12 cellular contexts compared by ENCODE assay signal in the genomic region with DNA sequence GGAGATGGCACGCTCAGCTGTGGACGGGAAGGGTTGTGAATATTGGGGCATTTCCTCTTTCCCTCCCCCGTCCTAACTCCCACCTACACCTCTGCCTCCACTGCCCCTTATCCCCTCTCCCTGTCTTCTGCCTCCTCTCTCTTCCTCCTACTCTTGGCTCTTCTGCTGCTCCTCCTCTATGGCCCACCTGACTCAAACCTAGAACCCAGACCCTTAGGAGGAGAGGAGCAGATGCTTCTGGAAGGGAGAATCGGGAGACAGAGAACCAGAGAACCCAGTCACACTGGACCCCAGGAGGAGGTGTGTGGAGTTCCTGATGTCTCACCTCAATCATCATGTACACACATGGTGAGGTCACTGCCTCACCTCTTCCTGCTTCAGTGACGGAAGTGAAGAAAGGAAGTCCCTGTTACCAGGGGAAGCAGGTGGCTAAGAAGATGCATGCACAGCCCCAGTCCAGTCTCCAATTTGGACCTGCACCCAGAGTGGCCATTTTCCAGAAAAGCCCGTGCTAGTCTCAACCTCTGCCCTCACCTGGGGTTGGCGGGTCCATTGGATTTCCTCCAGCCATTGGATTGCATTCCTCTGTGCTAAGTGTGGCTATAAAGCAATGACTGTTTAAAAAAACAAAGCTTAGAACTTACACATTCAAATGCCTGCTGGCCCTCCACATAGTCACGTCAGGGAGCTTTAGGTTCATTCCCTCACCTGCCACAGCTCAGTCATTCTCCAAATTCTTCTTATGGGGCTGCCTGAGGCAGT. TPM values are rescaled to one million over a fixed set of nuclear protein-coding genes. Genes with fewer than 3 reads are reported as not detected.
DNase-seq lines count a peak whose midpoint lies in the region; ATAC-seq, FAIRE-seq and TF ChIP-seq lines count a peak whose summit lies in the region.
"Had no signal": no experiment of that assay in that cellular context is flagged by ENCODE, and none has a peak within 500 bp of the region (broad histone marks: within the 10 kb centered on the region; RNA-seq: fewer than 3 reads in every experiment).

No MANE protein-coding gene starts in this region.

- peak overlapping the region; percentile 86 for H3K27ac Mint-ChIP-seq in stimulated activated effector memory CD8-positive, alpha-beta T cell treated with anti-CD3 and anti-CD28 coated beads, Interleukin-12 subunit alpha, Interleukin-12 subunit beta, amount 100 ng/mL, for 72 hours

- FAIRE-seq in endothelial cell of umbilical vein (lab: Jason Lieb, UNC): peak; percentile 50

- no peaks in the 10 kb centered on the region for H3K9me3 Mint-ChIP-seq in stimulated activated effector memory CD8-positive, alpha-beta T cell treated with anti-CD3 and anti-CD28 coated beads, Interleukin-12 subunit alpha, Interleukin-12 subunit beta, amount 100 ng/mL, for 72 hours

- 52% methylated on average over 8 of the region's 8 CpGs for WGBS in prostate gland

- no peak overlapping the region for H3K9ac ChIP-seq in endothelial cell of umbilical vein (replicated peaks; ENCODE audit: extremely low read depth, insufficient read depth, low read length)
- H3K9ac ChIP-seq: parathyroid adenoma had no signal

- intact Hi-C loops in endothelial cell of umbilical vein (cut with micrococcal nuclease): no loop called here
- intact Hi-C loops in sciatic nerve (cut with DNase I): no loop called here
- intact Hi-C loops in left ventricle myocardium superior (cut with micrococcal nuclease): no loop called here
- intact Hi-C loops in prostate gland (cut with DNase I): no loop called here

- H3K4me2 ChIP-seq in endothelial cell of umbilical vein (ENCODE audit: insufficient read depth, low read length): no peak overlapping the region

- peak; percentile 94 for ATAC-seq in stimulated activated effector memory CD8-positive, alpha-beta T cell treated with anti-CD3 and anti-CD28 coated beads, Interleukin-12 subunit alpha, Interleukin-12 subunit beta, amount 100 ng/mL, for 72 hours
- ATAC-seq in sciatic nerve (no peak), left ventricle myocardium superior (no peak)

- H3K9me3 ChIP-seq in endothelial cell of umbilical vein (replicated peaks; ENCODE audit: control insufficient read depth, insufficient read depth, low read length): no peaks in the 10 kb centered on the region
- no peaks in the 10 kb centered on the region for H3K9me3 ChIP-seq in prostate gland
- H3K9me3 ChIP-seq: heart left ventricle had no signal

- TF ChIP-seq POLR2A in endothelial cell of umbilical vein (IDR thresholded peaks at IDR 0.05; ENCODE audit: low read depth, low read length) (no peak), prostate gland (IDR thresholded peaks at IDR 0.05) (no peak)

- H3K27ac ChIP-seq in endothelial cell of umbilical vein (ENCODE audit: insufficient read depth, low read depth, low read length) (no peak overlapping the region), prostate gland (no peak overlapping the region)
- H3K27ac ChIP-seq: heart left ventricle, parathyroid adenoma, SK-N-MC had no signal

- peaks cover 4% of the 10 kb centered on the region for H3K4me1 ChIP-seq in endothelial cell of umbilical vein (ENCODE audit: control insufficient read depth, extremely low read depth, insufficient read depth, low read length)
- no peaks in the 10 kb centered on the region for H3K4me1 ChIP-seq in prostate gland (replicated peaks)
- H3K4me1 ChIP-seq: parathyroid adenoma had no signal

- BruUV-seq in endothelial cell of umbilical vein (replicated peaks; lab: Mats Ljungman, UMichigan): no TSS peak

- no peak overlapping the region for H2AFZ ChIP-seq in endothelial cell of umbilical vein (ENCODE audit: low read depth, low read length)
- H2AFZ ChIP-seq: parathyroid adenoma had no signal

- H3K36me3 ChIP-seq in endothelial cell of umbilical vein (ENCODE audit: control insufficient read depth in 2 of 2, extremely low read depth in 1 of 2, insufficient read depth in 2 of 2, low read length in 2 of 2) (no peaks in the 10 kb centered on the region), prostate gland (no peaks in the 10 kb centered on the region)
- H3K36me3 ChIP-seq: heart left ventricle had no signal

- H3K27me3 ChIP-seq in endothelial cell of umbilical vein (ENCODE audit: control insufficient read depth in 2 of 2, insufficient read depth in 2 of 2, low read length in 2 of 2): peaks cover 13 to 18% of the 10 kb centered on the region in 2 experiments
- peaks cover 5% of the 10 kb centered on the region for H3K27me3 ChIP-seq in prostate gland (replicated peaks; ENCODE audit: insufficient read depth)

- CTCF ChIA-PET in endothelial cell of umbilical vein (lab: Charles Lee): interaction anchor here (1.2 to 2.1 kb wide), 4 partner anchors 10 to 392 kb away, joined by 3 to 10 read pairs (median 6); no protein-coding TSS in a partner anchor

- peak overlapping the region; percentile 5 for H3K4me3 Mint-ChIP-seq in stimulated activated effector memory CD8-positive, alpha-beta T cell treated with anti-CD3 and anti-CD28 coated beads, Interleukin-12 subunit alpha, Interleukin-12 subunit beta, amount 100 ng/mL, for 72 hours

- DNase-seq in activated CD8-positive, alpha-beta memory T cell treated with anti-CD3 and anti-CD28 coated beads for 24 hours: peak; percentile 70
- DNase-seq in activated CD8-positive, alpha-beta memory T cell treated with anti-CD3 and anti-CD28 coated beads, Interleukin-2, amount 50 U/mL, for 48 hours: no peak
- peak; percentile 26 for DNase-seq in activated CD4-positive, alpha-beta T cell treated with anti-CD3 and anti-CD28 coated beads for 48 hours
- DNase-seq in endothelial cell of umbilical vein (ENCODE audit: low read depth, low spot score) (no peak), sciatic nerve (ENCODE audit: low spot score) (no peak), left ventricle myocardium superior (no peak), prostate gland (ENCODE audit: low spot score) (no peak)
- no peak for DNase-seq in stimulated activated effector memory CD8-positive, alpha-beta T cell treated with anti-CD3 and anti-CD28 coated beads, Interleukin-12 subunit alpha, Interleukin-12 subunit beta, amount 100 ng/mL, for 72 hours (ENCODE audit: low spot score in 2 of 2)
- DNase-seq: amygdala, heart left ventricle had no signal

- H3K9me1 ChIP-seq in endothelial cell of umbilical vein (replicated peaks; ENCODE audit: control insufficient read depth, extremely low read depth, insufficient read depth, low read length): no peaks in the 10 kb centered on the region

- TF ChIP-seq CTCF in endothelial cell of umbilical vein (IDR thresholded peaks at IDR 0.05; ENCODE audit: extremely low read depth in 1 of 2, insufficient read depth in 1 of 2, low read depth in 1 of 2, low read length in 2 of 2) (no peak), prostate gland (IDR thresholded peaks at IDR 0.05) (no peak)

- no peaks in the 10 kb centered on the region for H3K36me3 Mint-ChIP-seq in stimulated activated effector memory CD8-positive, alpha-beta T cell treated with anti-CD3 and anti-CD28 coated beads, Interleukin-12 subunit alpha, Interleukin-12 subunit beta, amount 100 ng/mL, for 72 hours

- no peaks in the 10 kb centered on the region for H3K79me2 ChIP-seq in endothelial cell of umbilical vein (ENCODE audit: control insufficient read depth, insufficient read depth, low read length)
- H3K79me2 ChIP-seq: parathyroid adenoma had no signal

- dilution Hi-C loops in endothelial cell of umbilical vein (cut with MboI; ENCODE audit: extremely low pct_ligation_motif_present, low sequenced_read_pairs): no loop called here

- H3K4me3 ChIP-seq in endothelial cell of umbilical vein (replicated peaks in 1 of 3; ENCODE audit: insufficient read depth in 1 of 3, low read depth in 1 of 3, low read length in 3 of 3) (no peak overlapping the region), prostate gland (no peak overlapping the region)
- H3K4me3 ChIP-seq: heart left ventricle, SK-N-MC had no signal

- H3K4me1 Mint-ChIP-seq in stimulated activated effector memory CD8-positive, alpha-beta T cell treated with anti-CD3 and anti-CD28 coated beads, Interleukin-12 subunit alpha, Interleukin-12 subunit beta, amount 100 ng/mL, for 72 hours: peaks cover 20% of the 10 kb centered on the region

- POLR2A ChIA-PET in endothelial cell of umbilical vein (lab: Charles Lee): no interaction called here

- no peaks in the 10 kb centered on the region for H4K20me1 ChIP-seq in endothelial cell of umbilical vein (replicated peaks; ENCODE audit: control insufficient read depth, extremely low read depth, insufficient read depth, low read length)

RNA-seq across cellular contexts. Expression of gene RNF222, which starts 4.0 kb away (rescaled TPM):
- total RNA-seq in endothelial cell of umbilical vein (not detected in 2 replicates), sciatic nerve (not detected), left ventricle myocardium superior (not detected), prostate gland (not detected)
- polyA plus RNA-seq in endothelial cell of umbilical vein: not detected in 2 replicates
- polyA plus RNA-seq in endothelial cell of umbilical vein (2011; cell fraction: cytosol; rRNA removed): not detected in 2 replicates
- not detected in 2 replicates for polyA plus RNA-seq in endothelial cell of umbilical vein (2011; cell fraction: nucleus; rRNA removed)
- polyA plus RNA-seq in endothelial cell of umbilical vein (2012): not detected in 2 replicates
- polyA minus RNA-seq in endothelial cell of umbilical vein: not detected in 2 replicates
- polyA minus RNA-seq in endothelial cell of umbilical vein (2011; cell fraction: cytosol; rRNA and poly(A)+ RNA removed): not detected
- not detected in 2 replicates for polyA minus RNA-seq in endothelial cell of umbilical vein (2011; cell fraction: nucleus; rRNA and poly(A)+ RNA removed)
- total RNA-seq: heart left ventricle had no signal
- polyA plus RNA-seq: heart left ventricle had no signal

RNA-seq across cellular contexts. Expression of gene RPL26, which starts 10.7 kb away (rescaled TPM):
- 1,739 and 1,805 TPM in 2 replicates for total RNA-seq in endothelial cell of umbilical vein
- polyA plus RNA-seq in endothelial cell of umbilical vein: 1,647 and 2,229 TPM in 2 replicates
- polyA plus RNA-seq in endothelial cell of umbilical vein (2011; cell fraction: cytosol; rRNA removed): 4,690 and 4,845 TPM in 2 replicates
- 903 and 1,219 TPM in 2 replicates for polyA plus RNA-seq in endothelial cell of umbilical vein (2011; cell fraction: nucleus; rRNA removed)
- 4,011 and 4,836 TPM in 2 replicates for polyA plus RNA-seq in endothelial cell of umbilical vein (2012)
- polyA minus RNA-seq in endothelial cell of umbilical vein: 754 and 865 TPM in 2 replicates
- 648 TPM for polyA minus RNA-seq in endothelial cell of umbilical vein (2011; cell fraction: cytosol; rRNA and poly(A)+ RNA removed)
- polyA minus RNA-seq in endothelial cell of umbilical vein (2011; cell fraction: nucleus; rRNA and poly(A)+ RNA removed): 131 and 136 TPM in 2 replicates
- total RNA-seq in sciatic nerve: 1,229 TPM
- 1,047 TPM for total RNA-seq in left ventricle myocardium superior
- total RNA-seq in prostate gland: 1,000 to 10,000 TPM; 1,762 to 3,819 TPM

RNA-seq across cellular contexts. Expression of gene NDEL1, which starts 42.0 kb away (rescaled TPM):
- 60.0 and 65.7 TPM in 2 replicates for total RNA-seq in endothelial cell of umbilical vein
- 87.4 and 93.0 TPM in 2 replicates for polyA plus RNA-seq in endothelial cell of umbilical vein
- polyA plus RNA-seq in endothelial cell of umbilical vein (2011; cell fraction: cytosol; rRNA removed): 52.9 and 54.7 TPM in 2 replicates
- polyA plus RNA-seq in endothelial cell of umbilical vein (2011; cell fraction: nucleus; rRNA removed): 106 and 118 TPM in 2 replicates
- polyA plus RNA-seq in endothelial cell of umbilical vein (2012): 53.3 and 59.4 TPM in 2 replicates
- 59.7 and 66.7 TPM in 2 replicates for polyA minus RNA-seq in endothelial cell of umbilical vein
- 21.3 TPM for polyA minus RNA-seq in endothelial cell of umbilical vein (2011; cell fraction: cytosol; rRNA and poly(A)+ RNA removed)
- 80.1 and 92.6 TPM in 2 replicates for polyA minus RNA-seq in endothelial cell of umbilical vein (2011; cell fraction: nucleus; rRNA and poly(A)+ RNA removed)
- total RNA-seq in sciatic nerve: 86.7 TPM
- total RNA-seq in left ventricle myocardium superior: 25.5 TPM
- total RNA-seq in prostate gland: 10 to 100 TPM; 32.5 to 62.2 TPM

RNA-seq across cellular contexts. Expression of gene ODF4, which starts 54.0 kb away (rescaled TPM):
- not detected in 2 replicates for total RNA-seq in endothelial cell of umbilical vein
- polyA plus RNA-seq in endothelial cell of umbilical vein: not detected in 2 replicates
- polyA plus RNA-seq in endothelial cell of umbilical vein (2011; cell fraction: cytosol; rRNA removed): not detected in 2 replicates
- not detected in 2 replicates for polyA plus RNA-seq in endothelial cell of umbilical vein (2011; cell fraction: nucleus; rRNA removed)
- polyA plus RNA-seq in endothelial cell of umbilical vein (2012): not detected in 2 replicates
- not detected in 2 replicates for polyA minus RNA-seq in endothelial cell of umbilical vein
- not detected for polyA minus RNA-seq in endothelial cell of umbilical vein (2011; cell fraction: cytosol; rRNA and poly(A)+ RNA removed)
- polyA minus RNA-seq in endothelial cell of umbilical vein (2011; cell fraction: nucleus; rRNA and poly(A)+ RNA removed): not detected in 2 replicates
- total RNA-seq in sciatic nerve: not detected
- not detected for total RNA-seq in left ventricle myocardium superior
- not detected for total RNA-seq in prostate gland
- total RNA-seq: heart left ventricle had no signal
- polyA plus RNA-seq: heart left ventricle had no signal

Comparison
In these comparisons a context has a peak if more than half of its experiments do, and no peak if none do; other contexts are left out.
1. DNase-seq: peak in activated CD8-positive, alpha-beta memory T cell treated with anti-CD3 and anti-CD28 coated beads for 24 hours (single experiment) and activated CD4-positive, alpha-beta T cell treated with anti-CD3 and anti-CD28 coated beads for 48 hours (single experiment); none in activated CD8-positive, alpha-beta memory T cell treated with anti-CD3 and anti-CD28 coated beads, Interleukin-2, amount 50 U/mL, for 48 hours (single experiment), endothelial cell of umbilical vein (single experiment), stimulated activated effector memory CD8-positive, alpha-beta T cell treated with anti-CD3 and anti-CD28 coated beads, Interleukin-12 subunit alpha, Interleukin-12 subunit beta, amount 100 ng/mL, for 72 hours (0 of 2), sciatic nerve (single experiment), left ventricle myocardium superior (single experiment) and prostate gland (single experiment).